In the genomic region with DNA sequence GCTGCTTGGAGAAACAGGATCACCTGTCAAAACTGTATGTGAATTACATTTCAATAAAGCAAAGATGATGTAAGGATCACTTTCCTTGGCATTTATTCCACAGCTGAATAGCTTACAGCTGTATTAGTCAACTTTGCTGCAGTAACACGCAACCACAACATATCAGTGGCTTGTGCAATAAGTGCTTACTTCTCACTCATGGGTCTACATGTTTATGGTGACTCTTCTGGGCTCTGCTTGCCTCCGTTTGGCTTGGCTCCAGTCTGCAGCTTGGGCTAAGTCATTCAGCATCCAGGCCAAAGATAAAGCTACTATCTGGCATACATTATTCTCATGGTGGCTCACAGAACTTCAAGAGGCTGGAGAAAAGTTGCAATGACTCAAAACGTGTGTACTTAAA, we compare ENCODE assay signal across 23 cellular contexts.
DNase-seq lines count a peak whose midpoint lies in the region; ATAC-seq, FAIRE-seq and TF ChIP-seq lines count a peak whose summit lies in the region.
"Had no signal": no experiment of that assay in that cellular context is flagged by ENCODE, and none has a peak within 500 bp of the region (broad histone marks: within the 10 kb centered on the region; RNA-seq: fewer than 3 reads in every experiment).

No MANE protein-coding gene starts in this region.

- CTCF ChIA-PET in AG04449 (lab: Yijun Ruan, JAX) (no interaction called here), GM10248 (lab: Yijun Ruan, JAX) (interaction anchor here (1.2 kb wide), 1 partner anchor 51 kb away, joined by 3 read pairs; no protein-coding TSS in a partner anchor)

- no peaks in the 10 kb centered on the region for H3K36me3 Mint-ChIP-seq in natural killer cell treated with Interleukin-12 subunit alpha and Interleukin-12 subunit beta and Interleukin-15 and Interleukin-18, amount 100 ng/mL, for 72 hours
- no peaks in the 10 kb centered on the region for H3K36me3 Mint-ChIP-seq in chondrocyte (ENCODE audit: low read depth)
- H3K36me3 Mint-ChIP-seq in endodermal cell (ENCODE audit: low read depth), result no peaks in the 10 kb centered on the region
- H3K36me3 Mint-ChIP-seq: activated naive CD4-positive, alpha-beta T cell treated with anti-CD3 and anti-CD28 coated beads, Interleukin-2, amount 50 U/mL, for 72 hours; mesothelial cell of epicardium had no signal

- H3K4me3 Mint-ChIP-seq in natural killer cell treated with Interleukin-12 subunit alpha and Interleukin-12 subunit beta and Interleukin-15 and Interleukin-18, amount 100 ng/mL, for 72 hours, result no peak overlapping the region
- H3K4me3 Mint-ChIP-seq in chondrocyte (ENCODE audit: unreplicated experiment) (no peak overlapping the region), endodermal cell (no peak overlapping the region)
- H3K4me3 Mint-ChIP-seq: activated B cell treated with CpG ODN at 0.5 μM for 24 hours; activated T-cell treated with anti-CD3 and anti-CD28 coated beads, Interleukin-2, amount 50 U/mL, for 72 hours; GM23338; mesothelial cell of epicardium; neural crest cell; stimulated activated naive CD8-positive, alpha-beta T cell treated with anti-CD3 and anti-CD28 coated beads, Interleukin-15, Interleukin-2, amounts not matched to agents 100 ng/mL and 50 ng/mL, for 24 hours had no signal

- H3K36me3 ChIP-seq in bronchial epithelial cell (ENCODE audit: control insufficient read depth, insufficient read depth, low read length), result no peaks in the 10 kb centered on the region
- no peaks in the 10 kb centered on the region for H3K36me3 ChIP-seq in endodermal cell (ENCODE audit: control insufficient read depth, insufficient read depth, low read length)
- H3K36me3 ChIP-seq: transverse colon had no signal

- H3K27me3 Mint-ChIP-seq in natural killer cell treated with Interleukin-12 subunit alpha and Interleukin-12 subunit beta and Interleukin-15 and Interleukin-18, amount 100 ng/mL, for 72 hours, result peaks cover 11 to 20% of the 10 kb centered on the region in 2 donors
- H3K27me3 Mint-ChIP-seq in chondrocyte (ENCODE audit: low read depth) (peaks cover 6% of the 10 kb centered on the region), endodermal cell (ENCODE audit: insufficient read depth) (peaks cover 3% of the 10 kb centered on the region)
- H3K27me3 Mint-ChIP-seq: activated B cell treated with CpG ODN at 0.5 μM for 24 hours; stimulated activated naive CD8-positive, alpha-beta T cell treated with anti-CD3 and anti-CD28 coated beads, Interleukin-15, Interleukin-2, amounts not matched to agents 100 ng/mL and 50 ng/mL, for 24 hours had no signal

- H3K27ac Mint-ChIP-seq in natural killer cell treated with Interleukin-12 subunit alpha and Interleukin-12 subunit beta and Interleukin-15 and Interleukin-18, amount 100 ng/mL, for 72 hours, result no peak overlapping the region
- H3K27ac Mint-ChIP-seq in chondrocyte (ENCODE audit: unreplicated experiment), result no peak overlapping the region
- H3K27ac Mint-ChIP-seq in endodermal cell, result no peak overlapping the region
- H3K27ac Mint-ChIP-seq: activated B cell treated with CpG ODN at 0.5 μM for 24 hours; activated naive CD4-positive, alpha-beta T cell treated with anti-CD3 and anti-CD28 coated beads, Interleukin-2, amount 50 U/mL, for 72 hours; activated T-cell treated with anti-CD3 and anti-CD28 coated beads, Interleukin-2, amount 50 U/mL, for 72 hours; GM23338; mesothelial cell of epicardium; progenitor cell of endocrine pancreas; stimulated activated naive CD8-positive, alpha-beta T cell treated with anti-CD3 and anti-CD28 coated beads, Interleukin-15, Interleukin-2, amounts not matched to agents 100 ng/mL and 50 ng/mL, for 24 hours had no signal

- DNase-seq in AG04449 (ENCODE audit: low read depth, low spot score), result peak; percentile 3
- peak; percentile 92 for DNase-seq in DMS79 treated with DMSO at 0.1 percent for 48 hours (lab: John Stamatoyannopoulos, UW)
- DNase-seq in NCI-H226, result peak; percentile 58
- peak; percentile 90 for DNase-seq in bronchial epithelial cell (ENCODE audit: low read depth)
- DNase-seq in natural killer cell treated with Interleukin-12 subunit alpha and Interleukin-12 subunit beta and Interleukin-15 and Interleukin-18, amount 100 ng/mL, for 72 hours (ENCODE audit: low spot score), result no peak
- DNase-seq in GM10248 (ENCODE audit: extremely low spot score), result no peak
- DNase-seq in chondrocyte (ENCODE audit: low spot score), result no peak
- no peak for DNase-seq in endodermal cell
- DNase-seq: activated B cell treated with CpG ODN at 0.5 μM for 24 hours; activated T-cell treated with anti-CD3 and anti-CD28 coated beads, Interleukin-2, amount 50 U/mL, for 72 hours; body of pancreas; cortex of kidney; left colon; NCI-H187; stimulated activated CD4-positive, alpha-beta T cell treated with anti-CD3 and anti-CD28 coated beads, Interleukin-2, amount 100 ng/mL, for 24 hours; T-helper 2 cell; transverse colon had no signal

- POLR2A ChIA-PET in AG04449 (lab: Yijun Ruan, JAX) (no interaction called here), GM10248 (lab: Yijun Ruan, JAX) (no interaction called here)

- H3K9ac ChIP-seq in endodermal cell (ENCODE audit: extremely low read depth, low read length, poor library complexity, severe bottlenecking), result no peak overlapping the region

- no peaks in the 10 kb centered on the region for H3K9me3 Mint-ChIP-seq in natural killer cell treated with Interleukin-12 subunit alpha and Interleukin-12 subunit beta and Interleukin-15 and Interleukin-18, amount 100 ng/mL, for 72 hours
- H3K9me3 Mint-ChIP-seq in chondrocyte (ENCODE audit: low read depth) (no peaks in the 10 kb centered on the region), endodermal cell (no peaks in the 10 kb centered on the region)
- H3K9me3 Mint-ChIP-seq: activated B cell treated with CpG ODN at 0.5 μM for 24 hours; activated naive CD4-positive, alpha-beta T cell treated with anti-CD3 and anti-CD28 coated beads, Interleukin-2, amount 50 U/mL, for 72 hours; activated T-cell treated with anti-CD3 and anti-CD28 coated beads, Interleukin-2, amount 50 U/mL, for 72 hours; GM23338; mesothelial cell of epicardium; neural crest cell; stimulated activated naive CD8-positive, alpha-beta T cell treated with anti-CD3 and anti-CD28 coated beads, Interleukin-15, Interleukin-2, amounts not matched to agents 100 ng/mL and 50 ng/mL, for 24 hours had no signal

- H3K4me1 Mint-ChIP-seq in natural killer cell treated with Interleukin-12 subunit alpha and Interleukin-12 subunit beta and Interleukin-15 and Interleukin-18, amount 100 ng/mL, for 72 hours (ENCODE audit: low read depth in 2 of 2), result no peaks in the 10 kb centered on the region
- H3K4me1 Mint-ChIP-seq in chondrocyte (ENCODE audit: low read depth) (no peaks in the 10 kb centered on the region), endodermal cell (no peaks in the 10 kb centered on the region)
- H3K4me1 Mint-ChIP-seq: activated B cell treated with CpG ODN at 0.5 μM for 24 hours, mesothelial cell of epicardium had no signal

- TF ChIP-seq CTCF in AG04449 (IDR thresholded peaks at IDR 0.05; ENCODE audit: insufficient read depth, low read length, missing control alignments) (no peak), bronchial epithelial cell (IDR thresholded peaks at IDR 0.05; ENCODE audit: insufficient read depth, low read length, severe bottlenecking) (no peak), GM10248 (IDR thresholded peaks at IDR 0.05; ENCODE audit: control extremely low read depth, extremely low read depth, low read depth, missing control alignments) (no peak), chondrocyte (IDR thresholded peaks at IDR 0.05) (no peak), endodermal cell (conservative IDR thresholded peaks at IDR 0.05) (no peak)

- no peak for ATAC-seq in natural killer cell treated with Interleukin-12 subunit alpha and Interleukin-12 subunit beta and Interleukin-15 and Interleukin-18, amount 100 ng/mL, for 72 hours
- ATAC-seq: activated naive CD4-positive, alpha-beta T cell treated with anti-CD3 and anti-CD28 coated beads, Interleukin-2, amount 50 U/mL, for 72 hours; activated T-cell treated with anti-CD3 and anti-CD28 coated beads, Interleukin-2, amount 50 U/mL, for 72 hours; body of pancreas; GM23338; left colon had no signal

- no peaks in the 10 kb centered on the region for H3K9me3 ChIP-seq in endodermal cell (ENCODE audit: control insufficient read depth, low read length)
- H3K9me3 ChIP-seq: body of pancreas, transverse colon had no signal

- WGBS in endodermal cell (ENCODE audit: insufficient coverage in 1 of 2, insufficient read length in 1 of 2), 2 experiments, result 87 to 94% methylated on average over 3 of the region's 3 CpGs

- H3K4me1 ChIP-seq in endodermal cell (ENCODE audit: control insufficient read depth, insufficient read depth, low read length), result no peaks in the 10 kb centered on the region
- H3K4me1 ChIP-seq: transverse colon had no signal

- H3K27me3 ChIP-seq in bronchial epithelial cell (ENCODE audit: control insufficient read depth, insufficient read depth, low read length) (no peaks in the 10 kb centered on the region), endodermal cell (ENCODE audit: control insufficient read depth, insufficient read depth, low read length, poor library complexity, severe bottlenecking) (no peaks in the 10 kb centered on the region)
- H3K27me3 ChIP-seq: body of pancreas, transverse colon had no signal

- H3K27ac ChIP-seq in endodermal cell (ENCODE audit: low read depth, low read length), result no peak overlapping the region
- H3K27ac ChIP-seq: body of pancreas, transverse colon had no signal

- no peak overlapping the region for H3K4me3 ChIP-seq in AG04449 (ENCODE audit: low read depth, low read length)
- H3K4me3 ChIP-seq in bronchial epithelial cell (ENCODE audit: low read depth, low read length), result no peak overlapping the region
- no peak overlapping the region for H3K4me3 ChIP-seq in endodermal cell (ENCODE audit: low read length)
- H3K4me3 ChIP-seq: body of pancreas, GM23338, transverse colon had no signal

- peak; percentile 98 for FAIRE-seq in bronchial epithelial cell (lab: Jason Lieb, UNC)

Comparison
In these comparisons a context has a peak if more than half of its experiments do, and no peak if none do; other contexts are left out.
1. DNase-seq: peak in AG04449 (single experiment), DMS79 treated with DMSO at 0.1 percent for 48 hours (single experiment), NCI-H226 (single experiment) and bronchial epithelial cell (single experiment); none in natural killer cell treated with Interleukin-12 subunit alpha and Interleukin-12 subunit beta and Interleukin-15 and Interleukin-18, amount 100 ng/mL, for 72 hours (single experiment), GM10248 (single experiment), chondrocyte (single experiment) and endodermal cell (single experiment).